In genomic region chr3:57805674-57806073, GRCh38 we compare ENCODE assay signal across 10 cellular contexts. TPM values are rescaled to one million over a fixed set of nuclear protein-coding genes. Genes with fewer than 3 reads are reported as not detected.
DNase-seq lines count a peak whose midpoint lies in the region; TF ChIP-seq lines count a peak whose summit lies in the region.
"Had no signal": no experiment of that assay in that cellular context is flagged by ENCODE, and none has a peak within 500 bp of the region (broad histone marks: within the 10 kb centered on the region; RNA-seq: fewer than 3 reads in every experiment).

No MANE protein-coding gene starts in this region.

- TF ChIP-seq CTCF in neutrophil (IDR thresholded peaks at IDR 0.05) = no peak

- H3K4me1 ChIP-seq in neutrophil (ENCODE audit: control insufficient read depth in 1 of 2, insufficient read depth in 1 of 2, low read depth in 1 of 2, low read length in 1 of 2) = peaks cover 7 to 14% of the 10 kb centered on the region in 2 experiments

- DNase-seq in GM03348 (ENCODE audit: low spot score) (peak; percentile 63), NCI-H226 (peak; percentile 84), dermis blood vessel endothelial cell (peak; percentile 76), NCI-H748 treated with DMSO at 0.1 percent for 48 hours (lab: John Stamatoyannopoulos, UW) (no peak), NCI-H1436 (lab: John Stamatoyannopoulos, UW) (no peak), COLO668 (lab: John Stamatoyannopoulos, UW; ENCODE audit: unreplicated experiment) (no peak), hippocampal formation (lab: John Stamatoyannopoulos, UW) (no peak)
- DNase-seq: activated naive CD8-positive, alpha-beta T cell treated with anti-CD3 and anti-CD28 coated beads, Interleukin-2, amount 10 ng/mL, durations not matched to agents 7 days and 5 days; left ventricle myocardium inferior had no signal

- H3K36me3 ChIP-seq in neutrophil = no peaks in the 10 kb centered on the region
- H3K36me3 ChIP-seq: left ventricle myocardium inferior had no signal

- no peaks in the 10 kb centered on the region for H3K9me3 ChIP-seq in neutrophil
- H3K9me3 ChIP-seq: left ventricle myocardium inferior had no signal

- no peak overlapping the region for H3K4me3 ChIP-seq in neutrophil (ENCODE audit: low read depth in 1 of 2, low read length in 1 of 2)
- H3K4me3 ChIP-seq: left ventricle myocardium inferior had no signal

- no peaks in the 10 kb centered on the region for H3K27me3 ChIP-seq in neutrophil

- H3K27ac ChIP-seq in neutrophil = peak overlapping the region; percentile 30
- H3K27ac ChIP-seq: left ventricle myocardium inferior had no signal

RNA-seq across cellular contexts. Expression of gene SLMAP, which starts 49.6 kb away (rescaled TPM):
- 43.2 and 50.0 TPM in 2 replicates for total RNA-seq in dermis blood vessel endothelial cell

Comparison
In these comparisons a context has a peak if more than half of its experiments do, and no peak if none do; other contexts are left out.
1. DNase-seq: peak in GM03348 (single experiment), NCI-H226 (single experiment) and dermis blood vessel endothelial cell (single experiment); none in NCI-H748 treated with DMSO at 0.1 percent for 48 hours (single experiment), NCI-H1436 (single experiment), COLO668 (single experiment) and hippocampal formation (0 of 2).